Comparison of ENCODE assay signal across 14 cellular contexts in genomic region chr18:38427234-38427633, GRCh38.
DNase-seq lines count a peak whose midpoint lies in the region; ATAC-seq, FAIRE-seq and TF ChIP-seq lines count a peak whose summit lies in the region.
"Had no signal": no experiment of that assay in that cellular context is flagged by ENCODE, and none has a peak within 500 bp of the region (broad histone marks: within the 10 kb centered on the region; RNA-seq: fewer than 3 reads in every experiment).

No MANE protein-coding gene starts in this region.

- TF ChIP-seq RAD21 in SK-N-SH (IDR thresholded peaks at IDR 0.05; ENCODE audit: low read length): peak; percentile 50

- CTCF ChIA-PET in SK-N-SH (lab: Yijun Ruan, JAX): interaction anchor here (1.9 kb wide), 1 partner anchor 9 kb away, joined by 8 read pairs; no protein-coding TSS in a partner anchor

- H3F3A ChIP-seq in SK-N-SH (replicated peaks; ENCODE audit: insufficient read depth) (no peaks in the 10 kb centered on the region), OCI-LY1 (ENCODE audit: insufficient read depth, low read length) (no peaks in the 10 kb centered on the region), neural progenitor cell (ENCODE audit: low read depth) (no peaks in the 10 kb centered on the region)

- H4K20me1 ChIP-seq in SK-N-SH (ENCODE audit: insufficient read depth) (no peaks in the 10 kb centered on the region), OCI-LY1 (ENCODE audit: insufficient read depth, low read length) (no peaks in the 10 kb centered on the region), neural progenitor cell (ENCODE audit: low read depth) (no peaks in the 10 kb centered on the region)

- no peaks in the 10 kb centered on the region for H3K79me2 ChIP-seq in SK-N-SH (ENCODE audit: insufficient read depth)
- no peaks in the 10 kb centered on the region for H3K79me2 ChIP-seq in OCI-LY1 (ENCODE audit: insufficient read depth, low read length)
- H3K79me2 ChIP-seq in neural progenitor cell (ENCODE audit: low read depth): no peaks in the 10 kb centered on the region

- H3K9me3 ChIP-seq in SK-N-SH (no peaks in the 10 kb centered on the region), OCI-LY1 (ENCODE audit: low read length) (no peaks in the 10 kb centered on the region), neural progenitor cell (ENCODE audit: low read depth) (no peaks in the 10 kb centered on the region), pancreas (no peaks in the 10 kb centered on the region)

- H3K4me3 ChIP-seq in SK-N-SH (ENCODE audit: low read depth in 2 of 2, low read length in 1 of 2): no peak overlapping the region
- H3K4me3 ChIP-seq in OCI-LY1 (ENCODE audit: low read depth, low read length, poor library complexity, severe bottlenecking): no peak overlapping the region
- H3K4me3 ChIP-seq in neural progenitor cell: no peak overlapping the region
- H3K4me3 ChIP-seq in pancreas: no peak overlapping the region

- POLR2A ChIA-PET in SK-N-SH (lab: Yijun Ruan, JAX): no interaction called here

- no peaks in the 10 kb centered on the region for H3K9me3 Mint-ChIP-seq in neural progenitor cell
- H3K9me3 Mint-ChIP-seq: activated CD4-positive, alpha-beta memory T cell treated with anti-CD3 and anti-CD28 coated beads for 36 hours had no signal

- no peak overlapping the region for H3K27ac Mint-ChIP-seq in neural progenitor cell
- H3K27ac Mint-ChIP-seq: activated CD4-positive, alpha-beta memory T cell treated with anti-CD3 and anti-CD28 coated beads for 36 hours had no signal

- H3K4me3 Mint-ChIP-seq in neural progenitor cell: no peak overlapping the region
- H3K4me3 Mint-ChIP-seq: activated CD4-positive, alpha-beta memory T cell treated with anti-CD3 and anti-CD28 coated beads for 36 hours had no signal

- ATAC-seq in SK-N-SH treated with all-trans-retinoic acid at 6 μM for 48 hours (no peak), pancreas (no peak), GM18858 (IDR thresholded peaks at IDR 0.05; ENCODE audit: unreplicated experiment) (no peak)
- ATAC-seq: sciatic nerve had no signal

- peaks cover 19% of the 10 kb centered on the region for H3K4me1 Mint-ChIP-seq in neural progenitor cell

- peak; percentile 15 for DNase-seq in SK-N-SH
- peak; percentile 1 to 13 for DNase-seq in Kasumi-1 (lab: John Stamatoyannopoulos, UW)
- peak; percentile 12 for DNase-seq in neural progenitor cell (ENCODE audit: low spot score)
- no peak for DNase-seq in effector CD8-positive, alpha-beta T cell (lab: John Stamatoyannopoulos, UW)
- DNase-seq in pancreas: no peak
- DNase-seq: activated CD4-positive, alpha-beta memory T cell treated with anti-CD3 and anti-CD28 coated beads for 36 hours; activated effector memory CD4-positive, alpha-beta T cell treated with anti-CD3 and anti-CD28 coated beads, Interleukin-2, amount 50 U/mL, for 16 hours; foreskin melanocyte; NCI-H1105; stimulated activated naive CD4-positive, alpha-beta T cell treated with Interleukin-2 at 50 U/mL for 16 hours had no signal

- H3K36me3 Mint-ChIP-seq in neural progenitor cell: no peaks in the 10 kb centered on the region
- H3K36me3 Mint-ChIP-seq: activated CD4-positive, alpha-beta memory T cell treated with anti-CD3 and anti-CD28 coated beads for 36 hours had no signal

- H3K27ac ChIP-seq in SK-N-SH (ENCODE audit: low read depth in 2 of 2, low read length in 1 of 2) (no peak overlapping the region), OCI-LY1 (ENCODE audit: low read depth, low read length, poor library complexity, severe bottlenecking) (no peak overlapping the region), neural progenitor cell (no peak overlapping the region), pancreas (no peak overlapping the region)

- H3K27me3 ChIP-seq in SK-N-SH (ENCODE audit: insufficient read depth): no peaks in the 10 kb centered on the region
- no peaks in the 10 kb centered on the region for H3K27me3 ChIP-seq in OCI-LY1 (ENCODE audit: insufficient read depth, low read length)
- no peaks in the 10 kb centered on the region for H3K27me3 ChIP-seq in neural progenitor cell
- H3K27me3 ChIP-seq in pancreas: no peaks in the 10 kb centered on the region

- FAIRE-seq in pancreas (lab: Jason Lieb, UNC): no peak

- WGBS in SK-N-SH (ENCODE audit: low lambda C conversion rate): 37% methylated on average over 2 of the region's 2 CpGs
- 63 to 70% methylated on average over 2 of the region's 2 CpGs for WGBS in pancreas, 2 donors

- H3K9ac ChIP-seq in SK-N-SH (no peak overlapping the region), OCI-LY1 (ENCODE audit: low read length) (no peak overlapping the region), neural progenitor cell (no peak overlapping the region)

- intact Hi-C loops in pancreas (cut with DNase I): no loop called here

- no peak overlapping the region for H2AFZ ChIP-seq in SK-N-SH (ENCODE audit: low read depth)
- H2AFZ ChIP-seq in OCI-LY1 (ENCODE audit: low read length): no peak overlapping the region
- no peak overlapping the region for H2AFZ ChIP-seq in neural progenitor cell (replicated peaks)

- H3K4me2 ChIP-seq in SK-N-SH: no peak overlapping the region
- no peak overlapping the region for H3K4me2 ChIP-seq in OCI-LY1 (ENCODE audit: low read length)
- no peak overlapping the region for H3K4me2 ChIP-seq in neural progenitor cell

- H3K27me3 Mint-ChIP-seq in neural progenitor cell (ENCODE audit: insufficient read depth, low read depth): no peaks in the 10 kb centered on the region
- H3K27me3 Mint-ChIP-seq: activated CD4-positive, alpha-beta memory T cell treated with anti-CD3 and anti-CD28 coated beads for 36 hours had no signal

- no peak for TF ChIP-seq EP300 in SK-N-SH (IDR thresholded peaks at IDR 0.05; ENCODE audit: borderline replicate concordance in 1 of 2, low read depth in 1 of 2, low read length in 1 of 2)

- no peaks in the 10 kb centered on the region for H3K9me2 ChIP-seq in SK-N-SH
- no peaks in the 10 kb centered on the region for H3K9me2 ChIP-seq in OCI-LY1 (ENCODE audit: low read depth, low read length)

- TF ChIP-seq CTCF in SK-N-SH (IDR thresholded peaks at IDR 0.05): no peak
- TF ChIP-seq CTCF in OCI-LY1 (IDR thresholded peaks at IDR 0.05; ENCODE audit: low read length): peak; percentile 42; the same call in 1 of the 2 replicates
- no peak for TF ChIP-seq CTCF in neural progenitor cell (IDR thresholded peaks at IDR 0.05)
- TF ChIP-seq CTCF in pancreas (IDR thresholded peaks at IDR 0.05): no peak

- H3K4me1 ChIP-seq in SK-N-SH (ENCODE audit: control insufficient read depth in 1 of 2, insufficient read depth in 2 of 2, low read depth in 1 of 2, low read length in 1 of 2) (no peaks in the 10 kb centered on the region), OCI-LY1 (ENCODE audit: insufficient read depth, low read length, severe bottlenecking) (no peaks in the 10 kb centered on the region), neural progenitor cell (no peaks in the 10 kb centered on the region), pancreas (no peaks in the 10 kb centered on the region)

- H3K36me3 ChIP-seq in SK-N-SH (replicated peaks in 1 of 2; ENCODE audit: control insufficient read depth in 1 of 2, insufficient read depth in 2 of 2, low read length in 1 of 2) (no peaks in the 10 kb centered on the region), OCI-LY1 (ENCODE audit: insufficient read depth, low read length) (no peaks in the 10 kb centered on the region), neural progenitor cell (no peaks in the 10 kb centered on the region), pancreas (no peaks in the 10 kb centered on the region)

TF ChIP-seq in SK-N-SH, 30 proteins besides CTCF, POLR2A, EP300 and RAD21:
- TF ChIP-seq SMC3 (IDR thresholded peaks at IDR 0.05; ENCODE audit: low read depth, low read length): peak; percentile 27; the same call in 1 of the 2 replicates
- no peak for TF ChIP-seq RXRA (IDR thresholded peaks at IDR 0.05; ENCODE audit: borderline replicate concordance, low read depth)
- TF ChIP-seq SIN3A (IDR thresholded peaks at IDR 0.05; ENCODE audit: borderline replicate concordance, low read depth, low read length): no peak
- no peak for TF ChIP-seq EZH2phosphoT487 (IDR thresholded peaks at IDR 0.05; ENCODE audit: borderline replicate concordance, low read depth)

TF ChIP-seq in SK-N-SH treated with all-trans-retinoic acid at 6 μM for 48 hours, 23 proteins besides CTCF, POLR2A, EP300 and RAD21 (continues in another document):
- TF ChIP-seq POU6F1 (CRISPR knock-in tag; IDR thresholded peaks at IDR 0.05; ENCODE audit: borderline replicate concordance, low read depth) (no peak), BACH2 (CRISPR knock-in tag; IDR thresholded peaks at IDR 0.05; ENCODE audit: borderline replicate concordance) (no peak), ZNF70 (CRISPR knock-in tag; IDR thresholded peaks at IDR 0.05) (no peak), ZNF565 (CRISPR knock-in tag; conservative IDR thresholded peaks at IDR 0.05; ENCODE audit: low read depth) (no peak), SNAI2 (CRISPR knock-in tag; IDR thresholded peaks at IDR 0.05) (no peak), CSDC2 (CRISPR knock-in tag; IDR thresholded peaks at IDR 0.05) (no peak), OSR1 (CRISPR knock-in tag; IDR thresholded peaks at IDR 0.05) (no peak), CSRNP3 (CRISPR knock-in tag; IDR thresholded peaks at IDR 0.05) (no peak), TOX (CRISPR knock-in tag; IDR thresholded peaks at IDR 0.05; ENCODE audit: borderline replicate concordance) (no peak), ZNF8 (CRISPR knock-in tag; IDR thresholded peaks at IDR 0.05) (no peak)

Comparison
In these comparisons a context has a peak if more than half of its experiments do, and no peak if none do; other contexts are left out.
1. DNase-seq: peak in SK-N-SH (single experiment), Kasumi-1 (2 of 2) and neural progenitor cell (single experiment); none in effector CD8-positive, alpha-beta T cell (single experiment) and pancreas (0 of 6).